Comparison of ENCODE assay signal across 1 cellular context in the genomic region with DNA sequence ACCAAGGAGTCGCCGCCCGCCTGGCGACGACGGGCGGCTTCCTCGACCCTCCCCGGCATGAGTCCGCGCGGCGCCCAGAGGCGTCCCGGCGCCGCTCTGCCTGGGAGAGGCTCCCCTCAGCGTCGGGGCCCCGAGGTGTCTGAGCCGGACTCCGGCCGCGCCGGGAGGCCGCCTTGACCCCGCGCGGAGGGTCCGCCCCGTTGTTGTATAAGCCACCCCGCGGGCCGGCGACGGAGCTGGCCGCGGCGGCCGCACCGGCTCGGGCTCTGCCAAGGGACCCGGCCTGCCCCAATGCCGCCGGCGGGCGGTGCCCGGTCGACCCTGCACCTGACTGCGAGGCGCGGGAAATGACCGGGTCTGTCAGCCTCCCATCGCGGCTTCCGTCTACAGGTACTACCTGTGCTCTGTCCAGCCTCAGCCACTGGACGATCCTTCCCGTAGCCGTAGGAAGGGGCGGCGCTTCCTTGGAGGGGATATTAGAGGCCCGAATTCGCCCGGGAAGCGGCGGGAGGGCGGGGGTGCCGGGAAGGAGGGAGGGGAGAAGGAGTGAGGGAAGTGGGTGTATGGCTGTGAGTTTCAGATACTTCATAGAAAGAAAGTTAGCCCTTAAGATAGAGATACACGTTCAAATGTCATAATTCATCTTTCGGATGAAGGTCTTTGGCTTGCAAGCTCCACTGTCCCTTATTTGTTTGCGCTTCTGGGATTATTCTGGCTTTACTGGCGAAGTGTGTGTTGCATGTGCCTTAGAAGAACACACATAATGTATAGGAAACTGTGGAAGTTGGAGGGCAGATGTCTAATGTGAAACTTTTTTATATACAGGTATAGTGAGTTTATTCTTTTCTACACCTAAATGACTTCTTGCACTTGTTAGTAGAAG.
A peak's percentile ranks its signal among the peaks of the same experiment; 100 is the strongest.
TF ChIP-seq lines count a peak whose summit lies in the region.

No MANE protein-coding gene starts in this region.

TF ChIP-seq in GM12878, 131 proteins besides CTCF, POLR2A, EP300 and RAD21 (continued from another document):
- TF ChIP-seq, protein P1, sequence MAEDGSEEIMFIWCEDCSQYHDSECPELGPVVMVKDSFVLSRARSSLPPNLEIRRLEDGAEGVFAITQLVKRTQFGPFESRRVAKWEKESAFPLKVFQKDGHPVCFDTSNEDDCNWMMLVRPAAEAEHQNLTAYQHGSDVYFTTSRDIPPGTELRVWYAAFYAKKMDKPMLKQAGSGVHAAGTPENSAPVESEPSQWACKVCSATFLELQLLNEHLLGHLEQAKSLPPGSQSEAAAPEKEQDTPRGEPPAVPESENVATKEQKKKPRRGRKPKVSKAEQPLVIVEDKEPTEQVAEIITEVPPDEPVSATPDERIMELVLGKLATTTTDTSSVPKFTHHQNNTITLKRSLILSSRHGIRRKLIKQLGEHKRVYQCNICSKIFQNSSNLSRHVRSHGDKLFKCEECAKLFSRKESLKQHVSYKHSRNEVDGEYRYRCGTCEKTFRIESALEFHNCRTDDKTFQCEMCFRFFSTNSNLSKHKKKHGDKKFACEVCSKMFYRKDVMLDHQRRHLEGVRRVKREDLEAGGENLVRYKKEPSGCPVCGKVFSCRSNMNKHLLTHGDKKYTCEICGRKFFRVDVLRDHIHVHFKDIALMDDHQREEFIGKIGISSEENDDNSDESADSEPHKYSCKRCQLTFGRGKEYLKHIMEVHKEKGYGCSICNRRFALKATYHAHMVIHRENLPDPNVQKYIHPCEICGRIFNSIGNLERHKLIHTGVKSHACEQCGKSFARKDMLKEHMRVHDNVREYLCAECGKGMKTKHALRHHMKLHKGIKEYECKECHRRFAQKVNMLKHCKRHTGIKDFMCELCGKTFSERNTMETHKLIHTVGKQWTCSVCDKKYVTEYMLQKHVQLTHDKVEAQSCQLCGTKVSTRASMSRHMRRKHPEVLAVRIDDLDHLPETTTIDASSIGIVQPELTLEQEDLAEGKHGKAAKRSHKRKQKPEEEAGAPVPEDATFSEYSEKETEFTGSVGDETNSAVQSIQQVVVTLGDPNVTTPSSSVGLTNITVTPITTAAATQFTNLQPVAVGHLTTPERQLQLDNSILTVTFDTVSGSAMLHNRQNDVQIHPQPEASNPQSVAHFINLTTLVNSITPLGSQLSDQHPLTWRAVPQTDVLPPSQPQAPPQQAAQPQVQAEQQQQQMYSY (CRISPR knock-in tag; IDR thresholded peaks at IDR 0.05), result no peak
- TF ChIP-seq ZSCAN29 (IDR thresholded peaks at IDR 0.05) (0 out of 2 replicates have a peak, but pooled peaks have one; percentile 33), IRF5 (IDR thresholded peaks at IDR 0.05; ENCODE audit: borderline replicate concordance) (no peak), ZBTB11 (CRISPR knock-in tag; IDR thresholded peaks at IDR 0.05) (no peak), FOXK2 (IDR thresholded peaks at IDR 0.05) (no peak), HDGF (IDR thresholded peaks at IDR 0.05) (no peak), ASH2L (IDR thresholded peaks at IDR 0.05; ENCODE audit: borderline replicate concordance, low read depth) (0 out of 2 replicates have a peak, but pooled peaks have one; percentile 10), YY1 (IDR thresholded peaks at IDR 0.05; ENCODE audit: low read depth, low read length) (no peak), SMARCA5 (IDR thresholded peaks at IDR 0.05) (no peak), POU2F2 (IDR thresholded peaks at IDR 0.05; ENCODE audit: borderline replicate concordance, low read depth, low read length) (no peak), CBX3 (IDR thresholded peaks at IDR 0.05; ENCODE audit: borderline replicate concordance, low read depth) (no peak), ZNF207 (IDR thresholded peaks at IDR 0.05; ENCODE audit: borderline replicate concordance) (no peak), ATF7 (IDR thresholded peaks at IDR 0.05; ENCODE audit: low read depth) (no peak), LARP7 (IDR thresholded peaks at IDR 0.05) (peak; percentile 92), STAT1 (conservative IDR thresholded peaks at IDR 0.05) (no peak), NR2F1 (conservative IDR thresholded peaks at IDR 0.05) (peak; percentile 70)
